26 cellular contexts compared by ENCODE assay signal in genomic region chr4:63921561-63921960, GRCh38.
DNase-seq lines count a peak whose midpoint lies in the region; ATAC-seq and TF ChIP-seq lines count a peak whose summit lies in the region.
"Had no signal": no experiment of that assay in that cellular context is flagged by ENCODE, and none has a peak within 500 bp of the region (broad histone marks: within the 10 kb centered on the region; RNA-seq: fewer than 3 reads in every experiment).

No MANE protein-coding gene starts in this region.

- no CpG with 5 or more reads among the region's 10 CpGs for WGBS in neuronal stem cell (ENCODE audit: extremely low coverage in 2 of 2, insufficient read length in 2 of 2, insufficient replicate concordance in 1 of 2), 2 donors

- ATAC-seq in GM18870 (IDR thresholded peaks at IDR 0.05; ENCODE audit: unreplicated experiment) (no peak), HG03442 (IDR thresholded peaks at IDR 0.05; ENCODE audit: unreplicated experiment) (no peak)
- ATAC-seq: K562 had no signal

- no peak overlapping the region for H3K18ac ChIP-seq in neuronal stem cell (ENCODE audit: low read length)

- H3K27me3 ChIP-seq in SU-DHL-6 (ENCODE audit: low read length) (no peaks in the 10 kb centered on the region), neuronal stem cell (ENCODE audit: control insufficient read depth in 3 of 3, insufficient read depth in 3 of 3, low read depth in 1 of 3, low read length in 3 of 3) (no peaks in the 10 kb centered on the region)
- H3K27me3 ChIP-seq: SJSA1 had no signal

- no peak overlapping the region for H4K8ac ChIP-seq in neuronal stem cell (ENCODE audit: low read depth, low read length)

- H3K9me2 ChIP-seq in SU-DHL-6 (replicated peaks; ENCODE audit: insufficient read depth, low read length) = no peaks in the 10 kb centered on the region

- no peak overlapping the region for H2BK15ac ChIP-seq in neuronal stem cell (ENCODE audit: low read length)

- H3K4me2 ChIP-seq in SU-DHL-6 (ENCODE audit: low read depth, low read length, poor library complexity, severe bottlenecking) (no peak overlapping the region), neuronal stem cell (ENCODE audit: insufficient read depth, low read length, poor library complexity, severe bottlenecking) (no peak overlapping the region)

- intact Hi-C loops in CD14-positive monocyte (cut with micrococcal nuclease) = no loop called here

- H2BK5ac ChIP-seq in neuronal stem cell (ENCODE audit: low read length) = no peak overlapping the region

- no peaks in the 10 kb centered on the region for H3K4me1 ChIP-seq in neuronal stem cell (ENCODE audit: control insufficient read depth in 2 of 2, insufficient read depth in 1 of 2, low read depth in 1 of 2, low read length in 2 of 2)
- H3K4me1 ChIP-seq: SJSA1 had no signal

- H2AFZ ChIP-seq in SU-DHL-6 (ENCODE audit: low read depth, low read length, severe bottlenecking) (peak overlapping the region; percentile 68), neuronal stem cell (ENCODE audit: low read length) (peak overlapping the region; percentile 80)

- H2AK5ac ChIP-seq in neuronal stem cell (ENCODE audit: low read depth, low read length) = no peak overlapping the region

- no peaks in the 10 kb centered on the region for H3F3A ChIP-seq in SU-DHL-6 (ENCODE audit: insufficient read depth)

- H3K4me3 ChIP-seq in SU-DHL-6 (ENCODE audit: insufficient read depth, low read length, poor library complexity, severe bottlenecking) (no peak overlapping the region), neuronal stem cell (ENCODE audit: low read length in 2 of 2) (no peak overlapping the region)
- H3K4me3 ChIP-seq: K562, SJSA1 had no signal

- H3K4me1 Mint-ChIP-seq in CD14-positive monocyte = no peaks in the 10 kb centered on the region
- H3K4me1 Mint-ChIP-seq: B cell; CD8-positive, alpha-beta memory T cell had no signal

- H3K14ac ChIP-seq in neuronal stem cell (ENCODE audit: low read length) = no peak overlapping the region

- H3K27ac ChIP-seq in SU-DHL-6 (ENCODE audit: low read depth, low read length) = no peak overlapping the region
- no peak overlapping the region for H3K27ac ChIP-seq in neuronal stem cell (replicated peaks; ENCODE audit: low read length)
- H3K27ac ChIP-seq: C4-2B, SJSA1 had no signal

- TF ChIP-seq CTCF in CD14-positive monocyte (IDR thresholded peaks at IDR 0.05) (no peak), SU-DHL-6 (IDR thresholded peaks at IDR 0.05; ENCODE audit: insufficient read depth, low read length, poor library complexity, severe bottlenecking) (no peak)

- no peaks in the 10 kb centered on the region for H4K20me1 ChIP-seq in SU-DHL-6 (ENCODE audit: low read depth, low read length)

- H4K91ac ChIP-seq in neuronal stem cell (ENCODE audit: low read depth, low read length, poor library complexity) = no peak overlapping the region

- no peak overlapping the region for H3K27ac Mint-ChIP-seq in CD14-positive monocyte
- H3K27ac Mint-ChIP-seq: B cell; CD8-positive, alpha-beta memory T cell had no signal

- no peak overlapping the region for H3K23ac ChIP-seq in neuronal stem cell (ENCODE audit: low read depth, low read length, poor library complexity)

- H3K9me3 ChIP-seq in SU-DHL-6 (ENCODE audit: insufficient read depth, low read length) = no peaks in the 10 kb centered on the region
- no peaks in the 10 kb centered on the region for H3K9me3 ChIP-seq in neuronal stem cell (replicated peaks in 1 of 2; ENCODE audit: control insufficient read depth in 2 of 2, insufficient read depth in 1 of 2, low read depth in 1 of 2, low read length in 2 of 2)
- H3K9me3 ChIP-seq: SJSA1 had no signal

- H3K36me3 ChIP-seq in SU-DHL-6 (ENCODE audit: low read length) (no peaks in the 10 kb centered on the region), neuronal stem cell (replicated peaks in 1 of 2; ENCODE audit: control insufficient read depth in 2 of 2, insufficient read depth in 2 of 2, low read length in 2 of 2) (no peaks in the 10 kb centered on the region)
- H3K36me3 ChIP-seq: SJSA1 had no signal

- no peak overlapping the region for H3K4ac ChIP-seq in neuronal stem cell (ENCODE audit: low read length)

- H3K9me3 Mint-ChIP-seq in CD14-positive monocyte = peaks cover 0 to 7% (median 0%) of the 10 kb centered on the region in 7 donors

- peak; percentile 0 for DNase-seq in A172 (ENCODE audit: low spot score)
- peak; percentile 33 for DNase-seq in CD14-positive monocyte (ENCODE audit: low spot score)
- no peak for DNase-seq in neuronal stem cell (ENCODE audit: low spot score)
- DNase-seq in activated effector memory CD4-positive, alpha-beta T cell treated with anti-CD3 and anti-CD28 coated beads, Interleukin-2, amount 50 U/mL, for 16 hours = no peak
- DNase-seq: DMS 273 treated with DMSO at 0.1 percent for 48 hours, DMS79, EL, GF-D8, Kasumi-1, MV-4-11, NCI-H1105, NCI-H1436 treated with DMSO at 0.1 percent for 48 hours, NCI-H2029, NCI-H446, NCI-H524 treated with DMSO at 0.1 percent for 48 hours, NCI-H82, Right ventricle myocardium superior, RPMI8226 had no signal

- peaks cover 0 to 1% (median 0%) of the 10 kb centered on the region in 3 donors for H3K27me3 Mint-ChIP-seq in CD14-positive monocyte (ENCODE audit: low read depth in 3 of 3)
- H3K27me3 Mint-ChIP-seq: B cell; CD8-positive, alpha-beta memory T cell had no signal

- no peak overlapping the region for H2BK120ac ChIP-seq in neuronal stem cell (ENCODE audit: low read depth, low read length)

- no peak overlapping the region for H3K4me3 Mint-ChIP-seq in CD14-positive monocyte
- H3K4me3 Mint-ChIP-seq: B cell; CD8-positive, alpha-beta memory T cell had no signal

- no peaks in the 10 kb centered on the region for H3K79me2 ChIP-seq in SU-DHL-6 (ENCODE audit: insufficient read depth, low read length)

- no peak overlapping the region for H2BK12ac ChIP-seq in neuronal stem cell (ENCODE audit: low read length)

- H3K79me1 ChIP-seq in neuronal stem cell (ENCODE audit: low read depth, low read length) = no peaks in the 10 kb centered on the region

- H3K36me3 Mint-ChIP-seq in CD14-positive monocyte = no peaks in the 10 kb centered on the region
- H3K36me3 Mint-ChIP-seq: CD8-positive, alpha-beta memory T cell had no signal

- H3K9ac ChIP-seq in SU-DHL-6 (ENCODE audit: low read length) (no peak overlapping the region), neuronal stem cell (ENCODE audit: low read depth, low read length, poor library complexity) (no peak overlapping the region)

Comparison
In these comparisons a context has a peak if more than half of its experiments do, and no peak if none do; other contexts are left out.
1. DNase-seq: peak in A172 (single experiment) and CD14-positive monocyte (single experiment); none in neuronal stem cell (single experiment) and activated effector memory CD4-positive, alpha-beta T cell treated with anti-CD3 and anti-CD28 coated beads, Interleukin-2, amount 50 U/mL, for 16 hours (single experiment).